ENCODE assay signal across 27 cellular contexts in genomic region chr14:20167091-20167490, GRCh38. TPM values are rescaled to one million over a fixed set of nuclear protein-coding genes. Genes with fewer than 3 reads are reported as not detected.
"Had no signal": no experiment of that assay in that cellular context is flagged by ENCODE, and none has a peak within 500 bp of the region (broad histone marks: within the 10 kb centered on the region; RNA-seq: fewer than 3 reads in every experiment).

No MANE protein-coding gene starts in this region.

- FAIRE-seq: urothelium cell line had no signal

- DNase-seq: stimulated activated CD4-positive, alpha-beta T cell treated with anti-CD3 and anti-CD28 coated beads, Interleukin-2, amount 100 ng/mL, for 48 hours; stimulated activated CD4-positive, alpha-beta T cell treated with anti-CD3 and anti-CD28 coated beads, Interleukin-4, amount 100 ng/mL, for 1 hour; stimulated activated CD4-positive, alpha-beta T cell treated with anti-CD3 and anti-CD28 coated beads, Interleukin-4, amount 100 ng/mL, for 24 hours; stimulated activated CD4-positive, alpha-beta T cell treated with anti-CD3 and anti-CD28 coated beads, Interleukin-4, amount 100 ng/mL, for 4 hours; stimulated activated CD8-positive, alpha-beta memory T cell treated with anti-CD3 and anti-CD28 coated beads, Interleukin-4, amount 100 ng/mL, for 48 hours; stimulated activated naive B cell treated with anti-CD40 and anti-IgM and Interleukin-4, amounts not matched to agents 10 μg/mL and 1 μg/mL and 100 μg/mL, for 72 hours; stimulated activated naive CD4-positive, alpha-beta T cell; stimulated activated naive CD4-positive, alpha-beta T cell treated with Interleukin-2 at 50 U/mL for 16 hours; stimulated activated naive CD8-positive, alpha-beta T cell treated with anti-CD3 and anti-CD28 coated beads, Interleukin-15, amount 100 ng/mL, for 72 hours; stimulated activated naive CD8-positive, alpha-beta T cell treated with anti-CD3 and anti-CD28 coated beads, Interleukin-15, Interleukin-2, amounts not matched to agents 100 U/mL and 50 U/mL, for 24 hours; stomach; substantia nigra; testis; thyroid gland; tibial artery; transverse colon; trophoblast cell; upper lobe of left lung; upper lobe of right lung; uterus had no signal

- H3K4me3 ChIP-seq: stomach, suprapubic skin, testis, thoracic aorta, thyroid gland, tibial artery, tibial nerve, transverse colon, upper lobe of left lung, upper lobe of right lung, uterus, vagina had no signal

RNA-seq across cellular contexts. Expression of gene OR11G2, which starts 23.6 kb away (rescaled TPM):
- polyA plus RNA-seq: stomach, thymus, urinary bladder had no signal

RNA-seq across cellular contexts. Expression of gene OR4N5, which starts 28.5 kb away (rescaled TPM):
- polyA plus RNA-seq: stomach, urinary bladder had no signal

RNA-seq across cellular contexts. Expression of gene OR11H6, which starts 56.4 kb away (rescaled TPM):
- polyA plus RNA-seq: stomach, thymus, urinary bladder had no signal

RNA-seq across cellular contexts. Expression of gene OR4K17, which starts 56.6 kb away (rescaled TPM):
- polyA plus RNA-seq: stomach, urinary bladder had no signal
